15 cellular contexts compared by ENCODE assay signal in genomic region chr7:18414885-18415284, GRCh38.
DNase-seq lines count a peak whose midpoint lies in the region; ATAC-seq, FAIRE-seq and TF ChIP-seq lines count a peak whose summit lies in the region.
"Had no signal": no experiment of that assay in that cellular context is flagged by ENCODE, and none has a peak within 500 bp of the region (broad histone marks: within the 10 kb centered on the region; RNA-seq: fewer than 3 reads in every experiment).

No MANE protein-coding gene starts in this region.

- H3K36me3 ChIP-seq in endodermal cell (ENCODE audit: control insufficient read depth, insufficient read depth, low read length), result no peaks in the 10 kb centered on the region
- H3K36me3 ChIP-seq: BLaER1 treated with 17β-estradiol and CSF1 and Interleukin-3, amounts not matched to agents 10 nM and 100 nM had no signal

- no peak for TF ChIP-seq CTCF in D721Med (IDR thresholded peaks at IDR 0.05; ENCODE audit: insufficient read depth, missing control alignments)
- TF ChIP-seq CTCF in endodermal cell (conservative IDR thresholded peaks at IDR 0.05), result no peak

- peaks cover 25% of the 10 kb centered on the region for H3K4me1 Mint-ChIP-seq in endodermal cell

- peaks cover 9% of the 10 kb centered on the region for H3K9me3 ChIP-seq in endodermal cell (ENCODE audit: control insufficient read depth, low read length)
- H3K9me3 ChIP-seq: BLaER1 treated with 17β-estradiol and CSF1 and Interleukin-3, amounts not matched to agents 10 nM and 100 nM had no signal

- 72 to 73% methylated on average over 4 to 7 of the region's 7 CpGs for WGBS in endodermal cell (ENCODE audit: insufficient coverage in 1 of 2, insufficient read length in 1 of 2), 2 experiments

- no peaks in the 10 kb centered on the region for H3K27me3 Mint-ChIP-seq in endodermal cell (ENCODE audit: insufficient read depth)

- DNase-seq in NCI-H1105 treated with DMSO at 0.1 percent for 48 hours (lab: John Stamatoyannopoulos, UW) (peak; percentile 3), NCI-H1105 (lab: John Stamatoyannopoulos, UW) (no peak), D721Med (ENCODE audit: insufficient read length, low spot score) (no peak), NCI-H82 (lab: John Stamatoyannopoulos, UW) (peak; percentile 69), endodermal cell (no peak), superior temporal gyrus (ENCODE audit: extremely low spot score) (no peak), COLO668 (lab: John Stamatoyannopoulos, UW; ENCODE audit: unreplicated experiment) (no peak)
- DNase-seq: 8988T, DMS153, NCI-H187 treated with DMSO at 0.1 percent for 48 hours, NCI-H526 treated with DMSO at 0.1 percent for 48 hours, SW 1271 had no signal

- peak; percentile 63 for FAIRE-seq in D721Med (lab: Jason Lieb, UNC)
- FAIRE-seq: HTR-8/SVneo had no signal

- H3K9ac ChIP-seq in endodermal cell (ENCODE audit: extremely low read depth, low read length, poor library complexity, severe bottlenecking), result no peak overlapping the region
- H3K9ac ChIP-seq: BLaER1 treated with 17β-estradiol and CSF1 and Interleukin-3, amounts not matched to agents 10 nM and 100 nM had no signal

- no peaks in the 10 kb centered on the region for H3K4me1 ChIP-seq in endodermal cell (ENCODE audit: control insufficient read depth, insufficient read depth, low read length)
- H3K4me1 ChIP-seq: BLaER1 treated with 17β-estradiol and CSF1 and Interleukin-3, amounts not matched to agents 10 nM and 100 nM had no signal

- no peak for ATAC-seq in GM21381 (IDR thresholded peaks at IDR 0.05; ENCODE audit: unreplicated experiment)

- H3K27ac ChIP-seq in endodermal cell (ENCODE audit: low read depth, low read length), result no peak overlapping the region
- H3K27ac ChIP-seq: BLaER1 treated with 17β-estradiol and CSF1 and Interleukin-3, amounts not matched to agents 10 nM and 100 nM had no signal

- H3K36me3 Mint-ChIP-seq in endodermal cell (ENCODE audit: low read depth), result no peaks in the 10 kb centered on the region

- peaks cover 4% of the 10 kb centered on the region for H3K9me3 Mint-ChIP-seq in endodermal cell

- no peak overlapping the region for H3K4me3 ChIP-seq in endodermal cell (ENCODE audit: low read length)
- H3K4me3 ChIP-seq: BLaER1 treated with 17β-estradiol and CSF1 and Interleukin-3, amounts not matched to agents 10 nM and 100 nM had no signal

- no peaks in the 10 kb centered on the region for H3K27me3 ChIP-seq in endodermal cell (ENCODE audit: control insufficient read depth, insufficient read depth, low read length, poor library complexity, severe bottlenecking)
- H3K27me3 ChIP-seq: BLaER1 treated with 17β-estradiol and CSF1 and Interleukin-3, amounts not matched to agents 10 nM and 100 nM had no signal

- no peak overlapping the region for H3K4me3 Mint-ChIP-seq in endodermal cell

- H3K27ac Mint-ChIP-seq in endodermal cell, result peak overlapping the region; percentile 49

Comparison
In these comparisons a context has a peak if more than half of its experiments do, and no peak if none do; other contexts are left out.
1. DNase-seq: peak in NCI-H1105 treated with DMSO at 0.1 percent for 48 hours (single experiment) and NCI-H82 (single experiment); none in NCI-H1105 (single experiment), D721Med (single experiment), endodermal cell (single experiment), superior temporal gyrus (single experiment) and COLO668 (single experiment).